Comparison of ENCODE assay signal across 1 cellular context in the genomic region with DNA sequence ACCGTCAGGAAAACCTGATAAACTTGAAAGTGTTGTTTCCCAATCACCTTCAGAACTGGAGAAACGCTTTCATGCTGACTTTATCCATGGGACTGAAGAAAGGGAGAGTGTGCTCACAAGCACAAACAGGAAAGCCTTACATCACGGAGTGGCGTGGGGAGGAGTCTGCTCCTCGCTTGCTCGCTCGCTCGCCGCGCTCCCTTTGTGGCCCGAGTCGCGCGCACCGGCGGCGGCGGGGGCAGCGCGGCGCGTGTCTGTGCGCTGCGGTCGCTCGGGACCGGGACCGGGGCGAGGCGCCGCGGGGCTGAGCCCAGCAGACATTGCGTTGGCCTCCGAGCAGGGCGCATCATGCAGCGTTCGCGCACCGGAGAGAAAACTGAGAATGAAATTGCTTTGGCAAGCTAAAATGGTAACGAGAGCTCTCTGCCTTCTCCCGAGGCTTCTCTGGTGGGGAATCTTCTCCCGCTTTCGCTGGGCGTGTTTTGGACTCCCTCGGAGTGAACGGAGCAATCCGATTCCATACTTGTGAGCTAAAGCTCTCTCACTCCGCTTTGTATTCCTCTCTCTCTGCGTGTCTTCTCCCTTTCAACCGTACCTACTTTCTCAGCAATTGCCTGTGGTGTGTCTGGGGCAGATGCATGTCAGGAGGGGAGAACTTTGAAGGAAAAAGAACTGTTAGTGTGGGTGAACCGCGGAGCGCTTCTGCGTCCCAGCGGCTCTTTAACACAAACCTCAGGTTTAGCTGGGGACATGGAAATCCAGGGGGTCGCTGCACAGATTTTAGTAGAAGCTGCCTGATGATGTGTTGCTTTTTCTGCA.
TF ChIP-seq lines count a peak whose summit lies in the region.

A gene (plus strand): TSS at position 205 of the 819 bp plus-strand sequence. CDS start 178 bp downstream, at position 383.

TF ChIP-seq in HepG2, 621 proteins besides CTCF, POLR2A, EP300 and RAD21 (continued from another document and continues in another):
- TF ChIP-seq, protein P1, sequence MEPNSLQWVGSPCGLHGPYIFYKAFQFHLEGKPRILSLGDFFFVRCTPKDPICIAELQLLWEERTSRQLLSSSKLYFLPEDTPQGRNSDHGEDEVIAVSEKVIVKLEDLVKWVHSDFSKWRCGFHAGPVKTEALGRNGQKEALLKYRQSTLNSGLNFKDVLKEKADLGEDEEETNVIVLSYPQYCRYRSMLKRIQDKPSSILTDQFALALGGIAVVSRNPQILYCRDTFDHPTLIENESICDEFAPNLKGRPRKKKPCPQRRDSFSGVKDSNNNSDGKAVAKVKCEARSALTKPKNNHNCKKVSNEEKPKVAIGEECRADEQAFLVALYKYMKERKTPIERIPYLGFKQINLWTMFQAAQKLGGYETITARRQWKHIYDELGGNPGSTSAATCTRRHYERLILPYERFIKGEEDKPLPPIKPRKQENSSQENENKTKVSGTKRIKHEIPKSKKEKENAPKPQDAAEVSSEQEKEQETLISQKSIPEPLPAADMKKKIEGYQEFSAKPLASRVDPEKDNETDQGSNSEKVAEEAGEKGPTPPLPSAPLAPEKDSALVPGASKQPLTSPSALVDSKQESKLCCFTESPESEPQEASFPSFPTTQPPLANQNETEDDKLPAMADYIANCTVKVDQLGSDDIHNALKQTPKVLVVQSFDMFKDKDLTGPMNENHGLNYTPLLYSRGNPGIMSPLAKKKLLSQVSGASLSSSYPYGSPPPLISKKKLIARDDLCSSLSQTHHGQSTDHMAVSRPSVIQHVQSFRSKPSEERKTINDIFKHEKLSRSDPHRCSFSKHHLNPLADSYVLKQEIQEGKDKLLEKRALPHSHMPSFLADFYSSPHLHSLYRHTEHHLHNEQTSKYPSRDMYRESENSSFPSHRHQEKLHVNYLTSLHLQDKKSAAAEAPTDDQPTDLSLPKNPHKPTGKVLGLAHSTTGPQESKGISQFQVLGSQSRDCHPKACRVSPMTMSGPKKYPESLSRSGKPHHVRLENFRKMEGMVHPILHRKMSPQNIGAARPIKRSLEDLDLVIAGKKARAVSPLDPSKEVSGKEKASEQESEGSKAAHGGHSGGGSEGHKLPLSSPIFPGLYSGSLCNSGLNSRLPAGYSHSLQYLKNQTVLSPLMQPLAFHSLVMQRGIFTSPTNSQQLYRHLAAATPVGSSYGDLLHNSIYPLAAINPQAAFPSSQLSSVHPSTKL (CRISPR knock-in tag; IDR thresholded peaks at IDR 0.05): 0 out of 2 replicates have a peak, but pooled peaks have one; percentile 11
- TF ChIP-seq ZBTB3 (CRISPR knock-in tag; IDR thresholded peaks at IDR 0.05; ENCODE audit: borderline replicate concordance, low read depth): no peak
- TF ChIP-seq NKX3-1 (CRISPR knock-in tag; IDR thresholded peaks at IDR 0.05): no peak
- TF ChIP-seq ZNF30 (CRISPR knock-in tag; IDR thresholded peaks at IDR 0.05): no peak
- TF ChIP-seq RFX1 (IDR thresholded peaks at IDR 0.05): no peak
- TF ChIP-seq JUN (CRISPR knock-in tag; IDR thresholded peaks at IDR 0.05): no peak
- TF ChIP-seq ZNF20 (CRISPR knock-in tag; IDR thresholded peaks at IDR 0.05): no peak
- no peak for TF ChIP-seq ARHGAP35 (CRISPR knock-in tag; IDR thresholded peaks at IDR 0.05; ENCODE audit: borderline replicate concordance)
- TF ChIP-seq, protein P2, sequence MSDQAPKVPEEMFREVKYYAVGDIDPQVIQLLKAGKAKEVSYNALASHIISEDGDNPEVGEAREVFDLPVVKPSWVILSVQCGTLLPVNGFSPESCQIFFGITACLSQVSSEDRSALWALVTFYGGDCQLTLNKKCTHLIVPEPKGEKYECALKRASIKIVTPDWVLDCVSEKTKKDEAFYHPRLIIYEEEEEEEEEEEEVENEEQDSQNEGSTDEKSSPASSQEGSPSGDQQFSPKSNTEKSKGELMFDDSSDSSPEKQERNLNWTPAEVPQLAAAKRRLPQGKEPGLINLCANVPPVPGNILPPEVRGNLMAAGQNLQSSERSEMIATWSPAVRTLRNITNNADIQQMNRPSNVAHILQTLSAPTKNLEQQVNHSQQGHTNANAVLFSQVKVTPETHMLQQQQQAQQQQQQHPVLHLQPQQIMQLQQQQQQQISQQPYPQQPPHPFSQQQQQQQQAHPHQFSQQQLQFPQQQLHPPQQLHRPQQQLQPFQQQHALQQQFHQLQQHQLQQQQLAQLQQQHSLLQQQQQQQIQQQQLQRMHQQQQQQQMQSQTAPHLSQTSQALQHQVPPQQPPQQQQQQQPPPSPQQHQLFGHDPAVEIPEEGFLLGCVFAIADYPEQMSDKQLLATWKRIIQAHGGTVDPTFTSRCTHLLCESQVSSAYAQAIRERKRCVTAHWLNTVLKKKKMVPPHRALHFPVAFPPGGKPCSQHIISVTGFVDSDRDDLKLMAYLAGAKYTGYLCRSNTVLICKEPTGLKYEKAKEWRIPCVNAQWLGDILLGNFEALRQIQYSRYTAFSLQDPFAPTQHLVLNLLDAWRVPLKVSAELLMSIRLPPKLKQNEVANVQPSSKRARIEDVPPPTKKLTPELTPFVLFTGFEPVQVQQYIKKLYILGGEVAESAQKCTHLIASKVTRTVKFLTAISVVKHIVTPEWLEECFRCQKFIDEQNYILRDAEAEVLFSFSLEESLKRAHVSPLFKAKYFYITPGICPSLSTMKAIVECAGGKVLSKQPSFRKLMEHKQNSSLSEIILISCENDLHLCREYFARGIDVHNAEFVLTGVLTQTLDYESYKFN (CRISPR knock-in tag; conservative IDR thresholded peaks at IDR 0.05): no peak
- TF ChIP-seq, protein P3, sequence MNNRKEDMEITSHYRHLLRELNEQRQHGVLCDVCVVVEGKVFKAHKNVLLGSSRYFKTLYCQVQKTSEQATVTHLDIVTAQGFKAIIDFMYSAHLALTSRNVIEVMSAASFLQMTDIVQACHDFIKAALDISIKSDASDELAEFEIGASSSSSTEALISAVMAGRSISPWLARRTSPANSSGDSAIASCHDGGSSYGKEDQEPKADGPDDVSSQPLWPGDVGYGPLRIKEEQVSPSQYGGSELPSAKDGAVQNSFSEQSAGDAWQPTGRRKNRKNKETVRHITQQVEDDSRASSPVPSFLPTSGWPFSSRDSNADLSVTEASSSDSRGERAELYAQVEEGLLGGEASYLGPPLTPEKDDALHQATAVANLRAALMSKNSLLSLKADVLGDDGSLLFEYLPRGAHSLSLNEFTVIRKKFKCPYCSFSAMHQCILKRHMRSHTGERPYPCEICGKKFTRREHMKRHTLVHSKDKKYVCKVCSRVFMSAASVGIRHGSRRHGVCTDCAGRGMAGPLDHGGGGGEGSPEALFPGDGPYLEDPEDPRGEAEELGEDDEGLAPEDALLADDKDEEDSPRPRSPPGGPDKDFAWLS (CRISPR knock-in tag; IDR thresholded peaks at IDR 0.05; ENCODE audit: borderline replicate concordance): no peak
- no peak for TF ChIP-seq SMARCE1 (IDR thresholded peaks at IDR 0.05; ENCODE audit: borderline replicate concordance)
- TF ChIP-seq YEATS4 (CRISPR knock-in tag; IDR thresholded peaks at IDR 0.05; ENCODE audit: borderline replicate concordance): peak; percentile 11; the same call in 1 of the 2 replicates
- no peak for TF ChIP-seq RARG (CRISPR knock-in tag; IDR thresholded peaks at IDR 0.05; ENCODE audit: low read depth)
- TF ChIP-seq RELA (CRISPR knock-in tag; IDR thresholded peaks at IDR 0.05): no peak
- TF ChIP-seq, protein P4, sequence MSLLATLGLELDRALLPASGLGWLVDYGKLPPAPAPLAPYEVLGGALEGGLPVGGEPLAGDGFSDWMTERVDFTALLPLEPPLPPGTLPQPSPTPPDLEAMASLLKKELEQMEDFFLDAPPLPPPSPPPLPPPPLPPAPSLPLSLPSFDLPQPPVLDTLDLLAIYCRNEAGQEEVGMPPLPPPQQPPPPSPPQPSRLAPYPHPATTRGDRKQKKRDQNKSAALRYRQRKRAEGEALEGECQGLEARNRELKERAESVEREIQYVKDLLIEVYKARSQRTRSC (CRISPR knock-in tag; IDR thresholded peaks at IDR 0.05; ENCODE audit: low read depth): no peak
- no peak for TF ChIP-seq HOXA5 (CRISPR knock-in tag; IDR thresholded peaks at IDR 0.05)
- no peak for TF ChIP-seq CCAR2 (optimal IDR thresholded peaks at IDR 0.05; ENCODE audit: low read depth, low read length)
- TF ChIP-seq, protein P5, sequence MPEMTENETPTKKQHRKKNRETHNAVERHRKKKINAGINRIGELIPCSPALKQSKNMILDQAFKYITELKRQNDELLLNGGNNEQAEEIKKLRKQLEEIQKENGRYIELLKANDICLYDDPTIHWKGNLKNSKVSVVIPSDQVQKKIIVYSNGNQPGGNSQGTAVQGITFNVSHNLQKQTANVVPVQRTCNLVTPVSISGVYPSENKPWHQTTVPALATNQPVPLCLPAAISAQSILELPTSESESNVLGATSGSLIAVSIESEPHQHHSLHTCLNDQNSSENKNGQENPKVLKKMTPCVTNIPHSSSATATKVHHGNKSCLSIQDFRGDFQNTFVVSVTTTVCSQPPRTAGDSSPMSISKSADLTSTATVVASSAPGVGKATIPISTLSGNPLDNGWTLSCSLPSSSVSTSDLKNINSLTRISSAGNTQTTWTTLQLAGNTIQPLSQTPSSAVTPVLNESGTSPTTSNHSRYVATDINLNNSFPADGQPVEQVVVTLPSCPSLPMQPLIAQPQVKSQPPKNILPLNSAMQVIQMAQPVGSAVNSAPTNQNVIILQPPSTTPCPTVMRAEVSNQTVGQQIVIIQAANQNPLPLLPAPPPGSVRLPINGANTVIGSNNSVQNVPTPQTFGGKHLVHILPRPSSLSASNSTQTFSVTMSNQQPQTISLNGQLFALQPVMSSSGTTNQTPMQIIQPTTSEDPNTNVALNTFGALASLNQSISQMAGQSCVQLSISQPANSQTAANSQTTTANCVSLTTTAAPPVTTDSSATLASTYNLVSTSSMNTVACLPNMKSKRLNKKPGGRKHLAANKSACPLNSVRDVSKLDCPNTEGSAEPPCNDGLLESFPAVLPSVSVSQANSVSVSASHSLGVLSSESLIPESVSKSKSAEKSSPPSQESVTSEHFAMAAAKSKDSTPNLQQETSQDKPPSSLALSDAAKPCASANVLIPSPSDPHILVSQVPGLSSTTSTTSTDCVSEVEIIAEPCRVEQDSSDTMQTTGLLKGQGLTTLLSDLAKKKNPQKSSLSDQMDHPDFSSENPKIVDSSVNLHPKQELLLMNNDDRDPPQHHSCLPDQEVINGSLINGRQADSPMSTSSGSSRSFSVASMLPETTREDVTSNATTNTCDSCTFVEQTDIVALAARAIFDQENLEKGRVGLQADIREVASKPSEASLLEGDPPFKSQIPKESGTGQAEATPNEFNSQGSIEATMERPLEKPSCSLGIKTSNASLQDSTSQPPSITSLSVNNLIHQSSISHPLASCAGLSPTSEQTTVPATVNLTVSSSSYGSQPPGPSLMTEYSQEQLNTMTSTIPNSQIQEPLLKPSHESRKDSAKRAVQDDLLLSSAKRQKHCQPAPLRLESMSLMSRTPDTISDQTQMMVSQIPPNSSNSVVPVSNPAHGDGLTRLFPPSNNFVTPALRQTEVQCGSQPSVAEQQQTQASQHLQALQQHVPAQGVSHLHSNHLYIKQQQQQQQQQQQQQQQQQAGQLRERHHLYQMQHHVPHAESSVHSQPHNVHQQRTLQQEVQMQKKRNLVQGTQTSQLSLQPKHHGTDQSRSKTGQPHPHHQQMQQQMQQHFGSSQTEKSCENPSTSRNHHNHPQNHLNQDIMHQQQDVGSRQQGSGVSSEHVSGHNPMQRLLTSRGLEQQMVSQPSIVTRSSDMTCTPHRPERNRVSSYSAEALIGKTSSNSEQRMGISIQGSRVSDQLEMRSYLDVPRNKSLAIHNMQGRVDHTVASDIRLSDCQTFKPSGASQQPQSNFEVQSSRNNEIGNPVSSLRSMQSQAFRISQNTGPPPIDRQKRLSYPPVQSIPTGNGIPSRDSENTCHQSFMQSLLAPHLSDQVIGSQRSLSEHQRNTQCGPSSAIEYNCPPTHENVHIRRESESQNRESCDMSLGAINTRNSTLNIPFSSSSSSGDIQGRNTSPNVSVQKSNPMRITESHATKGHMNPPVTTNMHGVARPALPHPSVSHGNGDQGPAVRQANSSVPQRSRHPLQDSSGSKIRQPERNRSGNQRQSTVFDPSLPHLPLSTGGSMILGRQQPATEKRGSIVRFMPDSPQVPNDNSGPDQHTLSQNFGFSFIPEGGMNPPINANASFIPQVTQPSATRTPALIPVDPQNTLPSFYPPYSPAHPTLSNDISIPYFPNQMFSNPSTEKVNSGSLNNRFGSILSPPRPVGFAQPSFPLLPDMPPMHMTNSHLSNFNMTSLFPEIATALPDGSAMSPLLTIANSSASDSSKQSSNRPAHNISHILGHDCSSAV (CRISPR knock-in tag; IDR thresholded peaks at IDR 0.05; ENCODE audit: borderline replicate concordance): no peak
- TF ChIP-seq ZNF747 (CRISPR knock-in tag; IDR thresholded peaks at IDR 0.05; ENCODE audit: borderline replicate concordance): no peak
- TF ChIP-seq KDM6A (CRISPR knock-in tag; IDR thresholded peaks at IDR 0.05; ENCODE audit: low read depth): no peak
- no peak for TF ChIP-seq ZNF550 (CRISPR knock-in tag; IDR thresholded peaks at IDR 0.05; ENCODE audit: borderline replicate concordance)
- TF ChIP-seq, protein P6, sequence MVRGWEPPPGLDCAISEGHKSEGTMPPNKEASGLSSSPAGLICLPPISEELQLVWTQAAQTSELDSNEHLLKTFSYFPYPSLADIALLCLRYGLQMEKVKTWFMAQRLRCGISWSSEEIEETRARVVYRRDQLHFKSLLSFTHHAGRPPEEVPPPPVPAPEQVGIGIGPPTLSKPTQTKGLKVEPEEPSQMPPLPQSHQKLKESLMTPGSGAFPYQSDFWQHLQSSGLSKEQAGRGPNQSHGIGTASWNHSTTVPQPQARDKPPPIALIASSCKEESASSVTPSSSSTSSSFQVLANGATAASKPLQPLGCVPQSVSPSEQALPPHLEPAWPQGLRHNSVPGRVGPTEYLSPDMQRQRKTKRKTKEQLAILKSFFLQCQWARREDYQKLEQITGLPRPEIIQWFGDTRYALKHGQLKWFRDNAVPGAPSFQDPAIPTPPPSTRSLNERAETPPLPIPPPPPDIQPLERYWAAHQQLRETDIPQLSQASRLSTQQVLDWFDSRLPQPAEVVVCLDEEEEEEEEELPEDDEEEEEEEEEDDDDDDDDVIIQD (CRISPR knock-in tag; IDR thresholded peaks at IDR 0.05; ENCODE audit: low read depth): no peak
- no peak for TF ChIP-seq KDM1A (CRISPR knock-in tag; IDR thresholded peaks at IDR 0.05)
- TF ChIP-seq, protein P7, sequence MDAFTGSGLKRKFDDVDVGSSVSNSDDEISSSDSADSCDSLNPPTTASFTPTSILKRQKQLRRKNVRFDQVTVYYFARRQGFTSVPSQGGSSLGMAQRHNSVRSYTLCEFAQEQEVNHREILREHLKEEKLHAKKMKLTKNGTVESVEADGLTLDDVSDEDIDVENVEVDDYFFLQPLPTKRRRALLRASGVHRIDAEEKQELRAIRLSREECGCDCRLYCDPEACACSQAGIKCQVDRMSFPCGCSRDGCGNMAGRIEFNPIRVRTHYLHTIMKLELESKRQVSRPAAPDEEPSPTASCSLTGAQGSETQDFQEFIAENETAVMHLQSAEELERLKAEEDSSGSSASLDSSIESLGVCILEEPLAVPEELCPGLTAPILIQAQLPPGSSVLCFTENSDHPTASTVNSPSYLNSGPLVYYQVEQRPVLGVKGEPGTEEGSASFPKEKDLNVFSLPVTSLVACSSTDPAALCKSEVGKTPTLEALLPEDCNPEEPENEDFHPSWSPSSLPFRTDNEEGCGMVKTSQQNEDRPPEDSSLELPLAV (CRISPR knock-in tag; conservative IDR thresholded peaks at IDR 0.05; ENCODE audit: low read depth): no peak
- TF ChIP-seq NFKBIZ (CRISPR knock-in tag; IDR thresholded peaks at IDR 0.05): no peak
- peak; percentile 76; the same call in 1 of the 2 replicates for TF ChIP-seq ZSCAN29 (CRISPR knock-in tag; conservative IDR thresholded peaks at IDR 0.05)
- TF ChIP-seq MXD4 (CRISPR knock-in tag; IDR thresholded peaks at IDR 0.05): no peak
- no peak for TF ChIP-seq ZNF207 (IDR thresholded peaks at IDR 0.05; ENCODE audit: borderline replicate concordance)
- TF ChIP-seq, protein P8, sequence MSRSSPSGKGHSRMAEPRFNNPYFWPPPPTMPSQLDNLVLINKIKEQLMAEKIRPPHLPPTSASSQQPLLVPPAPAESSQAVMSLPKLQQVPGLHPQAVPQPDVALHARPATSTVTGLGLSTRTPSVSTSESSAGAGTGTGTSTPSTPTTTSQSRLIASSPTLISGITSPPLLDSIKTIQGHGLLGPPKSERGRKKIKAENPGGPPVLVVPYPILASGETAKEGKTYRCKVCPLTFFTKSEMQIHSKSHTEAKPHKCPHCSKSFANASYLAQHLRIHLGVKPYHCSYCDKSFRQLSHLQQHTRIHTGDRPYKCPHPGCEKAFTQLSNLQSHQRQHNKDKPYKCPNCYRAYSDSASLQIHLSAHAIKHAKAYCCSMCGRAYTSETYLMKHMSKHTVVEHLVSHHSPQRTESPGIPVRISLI (CRISPR knock-in tag; IDR thresholded peaks at IDR 0.05; ENCODE audit: borderline replicate concordance): no peak
- TF ChIP-seq ZNF746 (CRISPR knock-in tag; IDR thresholded peaks at IDR 0.05): no peak
